21 cellular contexts compared by ENCODE assay signal in the genomic region with DNA sequence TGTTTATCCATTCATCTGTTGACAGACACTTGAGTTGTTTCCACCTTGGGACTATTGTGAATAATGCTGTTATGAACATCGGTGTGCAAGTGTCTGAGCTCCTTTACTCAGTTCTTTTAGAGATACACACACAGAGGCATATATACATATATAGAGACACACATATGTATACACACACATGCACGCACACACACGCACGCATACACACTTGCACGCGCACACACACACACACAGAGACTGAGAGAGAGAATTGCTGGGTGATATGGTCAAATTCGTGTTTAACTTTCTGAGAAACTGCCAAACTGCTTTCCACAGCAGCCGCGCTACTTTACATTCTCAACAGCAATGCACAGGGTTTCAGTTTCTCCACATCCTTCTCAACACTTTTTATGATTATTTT.
DNase-seq lines count a peak whose midpoint lies in the region; ATAC-seq, FAIRE-seq and TF ChIP-seq lines count a peak whose summit lies in the region.
"Had no signal": no experiment of that assay in that cellular context is flagged by ENCODE, and none has a peak within 500 bp of the region (broad histone marks: within the 10 kb centered on the region; RNA-seq: fewer than 3 reads in every experiment).

No MANE protein-coding gene starts in this region.

- RAD21 ChIA-PET in GM12878 (lab: Charles Lee; ENCODE audit: unreplicated experiment), result interaction anchor here (0.6 kb wide), 1 partner anchor 1144 kb away, joined by 3 read pairs; no protein-coding TSS in a partner anchor

- no peaks in the 10 kb centered on the region for H3K4me1 ChIP-seq in GM12878 (ENCODE audit: control insufficient read depth, insufficient read depth, low read length)
- H3K4me1 ChIP-seq: A549, Caco-2 had no signal

- H3K27me3 ChIP-seq in GM12878 (replicated peaks in 1 of 2; ENCODE audit: control insufficient read depth in 2 of 2, insufficient read depth in 2 of 2, low read length in 1 of 2), result no peaks in the 10 kb centered on the region
- H3K27me3 ChIP-seq: BLaER1 treated with 17β-estradiol and CSF1 and Interleukin-3, amounts not matched to agents 10 nM and 100 nM had no signal

- FAIRE-seq in H54 (lab: Jason Lieb, UNC) (peak; percentile 69), GM12878 (lab: Jason Lieb, UNC) (no peak)
- FAIRE-seq: A549, D721Med, G401.6, GM19239 had no signal

- no peak for TF ChIP-seq RAD21 in GM12878 (IDR thresholded peaks at IDR 0.05; ENCODE audit: insufficient read depth, low read depth, low read length)

- no peaks in the 10 kb centered on the region for H4K20me1 ChIP-seq in GM12878 (ENCODE audit: control insufficient read depth, insufficient read depth)
- H4K20me1 ChIP-seq: BLaER1 treated with 17β-estradiol and CSF1 and Interleukin-3, amounts not matched to agents 10 nM and 100 nM had no signal

- H3K9ac ChIP-seq in GM12878 (ENCODE audit: control insufficient read depth, insufficient read depth, low read length), result no peak overlapping the region
- H3K9ac ChIP-seq: BLaER1 treated with 17β-estradiol and CSF1 and Interleukin-3, amounts not matched to agents 10 nM and 100 nM had no signal

- WGBS in GM12878 (ENCODE audit: insufficient coverage, insufficient replicate concordance, low lambda C conversion rate, missing lambda C conversion rate), result 81% methylated on average over 9 of the region's 9 CpGs

- TF ChIP-seq CTCF in GM12878 (IDR thresholded peaks at IDR 0.05 in 2 of 3, conservative IDR thresholded peaks at IDR 0.05 in 1 of 3; ENCODE audit: control insufficient read depth in 2 of 3, extremely low read depth in 1 of 3, insufficient read depth in 1 of 3, low read depth in 3 of 3, low read length in 3 of 3), result no peak

- no peaks in the 10 kb centered on the region for H3K36me3 ChIP-seq in GM12878 (ENCODE audit: control insufficient read depth in 2 of 2, insufficient read depth in 2 of 2, low read length in 1 of 2)

- no TSS peak for BruUV-seq in GM12878 (replicated peaks; lab: Mats Ljungman, UMichigan)

- no peak for TF ChIP-seq POLR2A in H54 (IDR thresholded peaks at IDR 0.05; ENCODE audit: low read depth, low read length)
- no peak for TF ChIP-seq POLR2A in GM12878 (IDR thresholded peaks at IDR 0.05; ENCODE audit: low read depth, low read length)

- no peak for ATAC-seq in Right ventricle myocardium inferior
- ATAC-seq in GM12878, result no peak
- ATAC-seq in HG03432 (IDR thresholded peaks at IDR 0.05; ENCODE audit: unreplicated experiment), result no peak
- ATAC-seq: A549; CD8-positive, alpha-beta T cell had no signal

- intact Hi-C loops in Right ventricle myocardium inferior (cut with DNase I) (no loop called here), cardiac septum (cut with DNase I) (no loop called here), GM12878 (cut with micrococcal nuclease; ENCODE audit: unreplicated experiment) (no loop called here)

- no peak overlapping the region for H2AFZ ChIP-seq in GM12878 (ENCODE audit: control insufficient read depth, low read depth, low read length)

- DNase-seq in Right ventricle myocardium inferior (ENCODE audit: missing footprints) (peak; percentile 50), cardiac septum (ENCODE audit: low spot score) (no peak), H54 (ENCODE audit: insufficient read length, low spot score) (no peak), GM12878 (ENCODE audit: low read depth, low spot score) (no peak), hypothalamus (lab: John Stamatoyannopoulos, UW) (no peak), NCI-H187 (lab: John Stamatoyannopoulos, UW) (no peak)
- DNase-seq: AML-193; Caco-2; Calu3; CD4-positive, alpha-beta T cell; CD8-positive, alpha-beta T cell; DMS79 treated with DMSO at 0.1 percent for 48 hours; GF-D8 had no signal

- no peak overlapping the region for H3K27ac ChIP-seq in GM12878 (ENCODE audit: control insufficient read depth, insufficient read depth)
- H3K27ac ChIP-seq: 22Rv1; A549; BLaER1 treated with 17β-estradiol and CSF1 and Interleukin-3, amounts not matched to agents 10 nM and 100 nM; C4-2B had no signal

- H3K4me3 ChIP-seq in GM12878, result no peak overlapping the region
- H3K4me3 ChIP-seq: A549; BLaER1 treated with 17β-estradiol and CSF1 and Interleukin-3, amounts not matched to agents 10 nM and 100 nM had no signal

- POLR2A ChIA-PET in GM12878 (lab: Charles Lee), result interaction anchor here (0.5 kb wide), 1 partner anchor 804 kb away, joined by 3 read pairs; no protein-coding TSS in a partner anchor

- CTCF ChIA-PET in GM12878 (lab: Yijun Ruan, JAX), result interaction anchor here (1.0 to 1.4 kb wide), 2 partner anchors 19 to 64 kb away, joined by 3 read pairs; no protein-coding TSS in a partner anchor

- no peaks in the 10 kb centered on the region for H3K79me2 ChIP-seq in GM12878 (ENCODE audit: control insufficient read depth, insufficient read depth, low read length)

- SMC1A ChIA-PET in GM12878 (lab: Charles Lee; ENCODE audit: uncharacterized antibody, unreplicated experiment), result interaction anchor here (0.7 kb wide), 2 partner anchors 9 to 42 kb away, joined by 3 to 4 read pairs; no protein-coding TSS in a partner anchor

- TF ChIP-seq EP300 in GM12878 (IDR thresholded peaks at IDR 0.05; ENCODE audit: borderline replicate concordance in 1 of 2, control insufficient read depth in 1 of 2, low read depth in 2 of 2, low read length in 2 of 2), result no peak

- no peak overlapping the region for H3K4me2 ChIP-seq in GM12878 (ENCODE audit: control insufficient read depth, insufficient read depth)
- H3K4me2 ChIP-seq: A549; BLaER1 treated with 17β-estradiol and CSF1 and Interleukin-3, amounts not matched to agents 10 nM and 100 nM had no signal

- 0 out of 3 replicates have a peak, but pooled peaks cover under 1% of the 10 kb centered on the region for H3K9me3 ChIP-seq in GM12878 (replicated peaks; ENCODE audit: control insufficient read depth, insufficient read depth, low read length)
- H3K9me3 ChIP-seq: A549, Caco-2 had no signal

- in situ Hi-C loops in GM12878 (cut with MboI), result no loop called here

TF ChIP-seq in GM12878, 131 proteins besides CTCF, POLR2A, EP300 and RAD21:
- no peak for TF ChIP-seq SIX5 (IDR thresholded peaks at IDR 0.05; ENCODE audit: low read depth, low read length, severe bottlenecking)
- TF ChIP-seq, protein P1, sequence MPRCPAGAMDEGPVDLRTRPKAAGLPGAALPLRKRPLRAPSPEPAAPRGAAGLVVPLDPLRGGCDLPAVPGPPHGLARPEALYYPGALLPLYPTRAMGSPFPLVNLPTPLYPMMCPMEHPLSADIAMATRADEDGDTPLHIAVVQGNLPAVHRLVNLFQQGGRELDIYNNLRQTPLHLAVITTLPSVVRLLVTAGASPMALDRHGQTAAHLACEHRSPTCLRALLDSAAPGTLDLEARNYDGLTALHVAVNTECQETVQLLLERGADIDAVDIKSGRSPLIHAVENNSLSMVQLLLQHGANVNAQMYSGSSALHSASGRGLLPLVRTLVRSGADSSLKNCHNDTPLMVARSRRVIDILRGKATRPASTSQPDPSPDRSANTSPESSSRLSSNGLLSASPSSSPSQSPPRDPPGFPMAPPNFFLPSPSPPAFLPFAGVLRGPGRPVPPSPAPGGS (IDR thresholded peaks at IDR 0.05; ENCODE audit: borderline replicate concordance, insufficient read depth, low read depth, low read length, poor library complexity, severe bottlenecking), result peak; percentile 51
